2 cellular contexts compared by ENCODE assay signal in the genomic region with DNA sequence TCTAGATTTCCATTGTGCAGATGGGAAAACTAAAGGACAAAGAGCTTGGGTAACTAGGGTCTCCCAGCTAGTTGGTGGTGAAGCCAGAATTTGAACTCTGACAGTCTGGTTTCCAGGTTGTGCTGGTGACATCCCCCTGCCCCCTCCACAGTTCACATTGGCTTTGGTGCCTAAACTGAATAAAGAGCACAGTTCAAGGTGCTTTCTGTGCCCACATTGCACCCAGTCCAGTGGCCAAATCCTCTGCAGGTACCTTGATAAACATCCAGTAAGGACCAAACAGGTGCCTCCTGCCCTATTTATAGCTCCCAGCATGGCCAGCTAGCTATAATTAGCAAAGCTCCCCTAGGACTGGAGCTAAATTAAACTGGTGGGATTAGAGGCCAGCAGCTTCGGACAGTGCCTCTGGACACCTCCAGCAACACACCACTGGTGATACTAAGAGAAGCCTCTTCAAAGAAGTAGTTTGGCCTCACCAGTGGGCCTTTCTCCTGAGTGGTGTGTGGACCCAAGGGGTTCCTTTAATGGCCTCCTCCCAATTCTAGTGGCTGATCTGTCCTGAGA.
TF ChIP-seq lines count a peak whose summit lies in the region.

No MANE protein-coding gene starts in this region.

TF ChIP-seq in A549, 52 proteins besides CTCF, POLR2A, EP300 and RAD21 (continued from another document):
- TF ChIP-seq, protein P1, sequence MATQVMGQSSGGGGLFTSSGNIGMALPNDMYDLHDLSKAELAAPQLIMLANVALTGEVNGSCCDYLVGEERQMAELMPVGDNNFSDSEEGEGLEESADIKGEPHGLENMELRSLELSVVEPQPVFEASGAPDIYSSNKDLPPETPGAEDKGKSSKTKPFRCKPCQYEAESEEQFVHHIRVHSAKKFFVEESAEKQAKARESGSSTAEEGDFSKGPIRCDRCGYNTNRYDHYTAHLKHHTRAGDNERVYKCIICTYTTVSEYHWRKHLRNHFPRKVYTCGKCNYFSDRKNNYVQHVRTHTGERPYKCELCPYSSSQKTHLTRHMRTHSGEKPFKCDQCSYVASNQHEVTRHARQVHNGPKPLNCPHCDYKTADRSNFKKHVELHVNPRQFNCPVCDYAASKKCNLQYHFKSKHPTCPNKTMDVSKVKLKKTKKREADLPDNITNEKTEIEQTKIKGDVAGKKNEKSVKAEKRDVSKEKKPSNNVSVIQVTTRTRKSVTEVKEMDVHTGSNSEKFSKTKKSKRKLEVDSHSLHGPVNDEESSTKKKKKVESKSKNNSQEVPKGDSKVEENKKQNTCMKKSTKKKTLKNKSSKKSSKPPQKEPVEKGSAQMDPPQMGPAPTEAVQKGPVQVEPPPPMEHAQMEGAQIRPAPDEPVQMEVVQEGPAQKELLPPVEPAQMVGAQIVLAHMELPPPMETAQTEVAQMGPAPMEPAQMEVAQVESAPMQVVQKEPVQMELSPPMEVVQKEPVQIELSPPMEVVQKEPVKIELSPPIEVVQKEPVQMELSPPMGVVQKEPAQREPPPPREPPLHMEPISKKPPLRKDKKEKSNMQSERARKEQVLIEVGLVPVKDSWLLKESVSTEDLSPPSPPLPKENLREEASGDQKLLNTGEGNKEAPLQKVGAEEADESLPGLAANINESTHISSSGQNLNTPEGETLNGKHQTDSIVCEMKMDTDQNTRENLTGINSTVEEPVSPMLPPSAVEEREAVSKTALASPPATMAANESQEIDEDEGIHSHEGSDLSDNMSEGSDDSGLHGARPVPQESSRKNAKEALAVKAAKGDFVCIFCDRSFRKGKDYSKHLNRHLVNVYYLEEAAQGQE (IDR thresholded peaks at IDR 0.05), result no peak
- TF ChIP-seq ESRRA (IDR thresholded peaks at IDR 0.05; ENCODE audit: borderline replicate concordance, low read length) (no peak), ZFP36 (IDR thresholded peaks at IDR 0.05; ENCODE audit: borderline replicate concordance, partially characterized antibody) (no peak), HOXB5 (CRISPR knock-in tag; IDR thresholded peaks at IDR 0.05) (no peak), RARB (CRISPR knock-in tag; IDR thresholded peaks at IDR 0.05) (no peak)
- TF ChIP-seq, protein P2, sequence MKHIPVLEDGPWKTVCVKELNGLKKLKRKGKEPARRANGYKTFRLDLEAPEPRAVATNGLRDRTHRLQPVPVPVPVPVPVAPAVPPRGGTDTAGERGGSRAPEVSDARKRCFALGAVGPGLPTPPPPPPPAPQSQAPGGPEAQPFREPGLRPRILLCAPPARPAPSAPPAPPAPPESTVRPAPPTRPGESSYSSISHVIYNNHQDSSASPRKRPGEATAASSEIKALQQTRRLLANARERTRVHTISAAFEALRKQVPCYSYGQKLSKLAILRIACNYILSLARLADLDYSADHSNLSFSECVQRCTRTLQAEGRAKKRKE (CRISPR knock-in tag; IDR thresholded peaks at IDR 0.05; ENCODE audit: low read depth), result no peak

TF ChIP-seq in IMR-90, 13 proteins besides CTCF, POLR2A, EP300 and RAD21:
- TF ChIP-seq, protein P3, sequence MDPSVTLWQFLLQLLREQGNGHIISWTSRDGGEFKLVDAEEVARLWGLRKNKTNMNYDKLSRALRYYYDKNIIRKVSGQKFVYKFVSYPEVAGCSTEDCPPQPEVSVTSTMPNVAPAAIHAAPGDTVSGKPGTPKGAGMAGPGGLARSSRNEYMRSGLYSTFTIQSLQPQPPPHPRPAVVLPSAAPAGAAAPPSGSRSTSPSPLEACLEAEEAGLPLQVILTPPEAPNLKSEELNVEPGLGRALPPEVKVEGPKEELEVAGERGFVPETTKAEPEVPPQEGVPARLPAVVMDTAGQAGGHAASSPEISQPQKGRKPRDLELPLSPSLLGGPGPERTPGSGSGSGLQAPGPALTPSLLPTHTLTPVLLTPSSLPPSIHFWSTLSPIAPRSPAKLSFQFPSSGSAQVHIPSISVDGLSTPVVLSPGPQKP (IDR thresholded peaks at IDR 0.05; ENCODE audit: borderline replicate concordance, low read depth, low read length), result no peak
- TF ChIP-seq RCOR1 (IDR thresholded peaks at IDR 0.05; ENCODE audit: insufficient replicate concordance, low read length) (no peak), CEBPB (IDR thresholded peaks at IDR 0.05; ENCODE audit: low read depth, low read length) (no peak)
- TF ChIP-seq, protein P4, sequence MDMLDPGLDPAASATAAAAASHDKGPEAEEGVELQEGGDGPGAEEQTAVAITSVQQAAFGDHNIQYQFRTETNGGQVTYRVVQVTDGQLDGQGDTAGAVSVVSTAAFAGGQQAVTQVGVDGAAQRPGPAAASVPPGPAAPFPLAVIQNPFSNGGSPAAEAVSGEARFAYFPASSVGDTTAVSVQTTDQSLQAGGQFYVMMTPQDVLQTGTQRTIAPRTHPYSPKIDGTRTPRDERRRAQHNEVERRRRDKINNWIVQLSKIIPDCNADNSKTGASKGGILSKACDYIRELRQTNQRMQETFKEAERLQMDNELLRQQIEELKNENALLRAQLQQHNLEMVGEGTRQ (IDR thresholded peaks at IDR 0.05; ENCODE audit: low read depth, low read length), result no peak
